Comparison of ENCODE assay signal across 9 cellular contexts in the genomic region with DNA sequence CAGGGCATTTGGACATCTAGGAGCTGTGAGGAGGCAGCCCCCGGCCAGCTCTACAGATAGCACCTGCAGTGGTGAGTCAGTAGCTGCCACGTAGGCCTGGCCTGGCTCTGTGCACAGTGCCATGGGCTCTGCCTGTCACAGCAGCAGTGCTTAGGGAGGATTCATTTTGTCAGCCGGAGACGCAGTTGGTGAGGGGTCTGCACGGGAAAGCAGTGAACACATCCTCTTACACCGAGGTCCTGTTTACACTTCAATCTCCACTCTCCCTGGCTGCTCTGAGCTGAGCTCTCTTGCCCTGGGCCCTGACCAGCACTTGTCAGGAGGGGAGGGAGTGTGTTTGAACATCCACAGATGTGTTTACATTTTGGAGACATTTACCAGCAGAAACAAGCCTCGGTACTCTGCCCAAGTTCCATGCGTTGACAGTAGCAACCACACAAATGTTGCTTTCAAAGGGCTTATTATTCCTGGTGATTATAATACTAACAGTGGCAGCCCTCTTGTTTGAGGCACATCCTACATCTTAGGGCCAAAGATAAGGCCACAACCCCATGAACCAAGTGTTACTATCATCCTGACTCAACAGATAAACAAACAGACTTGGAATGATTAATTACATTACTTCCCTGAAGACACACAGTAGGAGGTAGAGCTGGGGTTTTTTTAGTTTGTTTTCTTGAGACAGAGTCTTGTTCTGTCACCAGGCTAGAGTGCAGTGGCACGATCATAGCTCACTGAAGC.
DNase-seq lines count a peak whose midpoint lies in the region; ATAC-seq and TF ChIP-seq lines count a peak whose summit lies in the region.
"Had no signal": no experiment of that assay in that cellular context is flagged by ENCODE, and none has a peak within 500 bp of the region (broad histone marks: within the 10 kb centered on the region; RNA-seq: fewer than 3 reads in every experiment).

No MANE protein-coding gene starts in this region.

- H3K4me3 Mint-ChIP-seq in T-helper 1 cell treated with Interleukin-12 subunit alpha and Interleukin-12 subunit beta and Interleukin-4 antibody, amounts not matched to agents 30 μg/mL and 1 μg/mL, for 36 hours = no peak overlapping the region
- H3K4me3 Mint-ChIP-seq: CD4-positive, CD25-positive, alpha-beta regulatory T cell had no signal

- peak in 1 of 2 donors; percentile 28 for DNase-seq in activated naive CD4-positive, alpha-beta T cell treated with anti-CD3 and anti-CD28 coated beads, Interleukin-2, amount 50 U/mL, for 72 hours (ENCODE audit: low spot score in 2 of 2)
- DNase-seq in activated naive CD4-positive, alpha-beta T cell treated with anti-CD3 and anti-CD28 coated beads, Interleukin-2, amount 50 U/mL, for 16 hours = no peak
- DNase-seq in hippocampal formation (lab: John Stamatoyannopoulos, UW) (peak; percentile 40 to 49), upper lobe of right lung (no peak)
- no peak for DNase-seq in stimulated activated CD4-positive, alpha-beta T cell treated with anti-CD3 and anti-CD28 coated beads, Interleukin-15, amount 100 ng/mL, for 24 hours
- DNase-seq: CD4-positive, CD25-positive, alpha-beta regulatory T cell had no signal

- H3K4me3 ChIP-seq in upper lobe of right lung = no peak overlapping the region

- peaks cover 18% of the 10 kb centered on the region for H3K4me1 Mint-ChIP-seq in T-helper 1 cell treated with Interleukin-12 subunit alpha and Interleukin-12 subunit beta and Interleukin-4 antibody, amounts not matched to agents 30 μg/mL and 1 μg/mL, for 36 hours (ENCODE audit: low read depth)

- intact Hi-C loops in upper lobe of right lung (cut with DNase I) = no loop called here

- no peak for TF ChIP-seq CTCF in upper lobe of right lung (IDR thresholded peaks at IDR 0.05)

- H3K27ac Mint-ChIP-seq in activated naive CD4-positive, alpha-beta T cell treated with anti-CD3 and anti-CD28 coated beads, Interleukin-2, amount 50 U/mL, for 72 hours = peak overlapping the region in 1 of 2 donors; percentile 15
- peak overlapping the region; percentile 13 for H3K27ac Mint-ChIP-seq in T-helper 1 cell treated with Interleukin-12 subunit alpha and Interleukin-12 subunit beta and Interleukin-4 antibody, amounts not matched to agents 30 μg/mL and 1 μg/mL, for 36 hours
- H3K27ac Mint-ChIP-seq: CD4-positive, CD25-positive, alpha-beta regulatory T cell had no signal

- H3K36me3 Mint-ChIP-seq in activated naive CD4-positive, alpha-beta T cell treated with anti-CD3 and anti-CD28 coated beads, Interleukin-2, amount 50 U/mL, for 72 hours = no peaks in the 10 kb centered on the region
- H3K36me3 Mint-ChIP-seq in T-helper 1 cell treated with Interleukin-12 subunit alpha and Interleukin-12 subunit beta and Interleukin-4 antibody, amounts not matched to agents 30 μg/mL and 1 μg/mL, for 36 hours (ENCODE audit: low read depth) = no peaks in the 10 kb centered on the region
- H3K36me3 Mint-ChIP-seq: CD4-positive, CD25-positive, alpha-beta regulatory T cell had no signal

- H3K27ac ChIP-seq in upper lobe of right lung = peak overlapping the region; percentile 60

- H3K27me3 ChIP-seq in upper lobe of right lung = no peaks in the 10 kb centered on the region

- peaks cover 8% of the 10 kb centered on the region for H3K27me3 Mint-ChIP-seq in T-helper 1 cell treated with Interleukin-12 subunit alpha and Interleukin-12 subunit beta and Interleukin-4 antibody, amounts not matched to agents 30 μg/mL and 1 μg/mL, for 36 hours (ENCODE audit: low read depth)

- H3K36me3 ChIP-seq in upper lobe of right lung = no peaks in the 10 kb centered on the region

- ATAC-seq in activated naive CD4-positive, alpha-beta T cell treated with anti-CD3 and anti-CD28 coated beads, Interleukin-2, amount 50 U/mL, for 72 hours = peak; percentile 47 to 98
- ATAC-seq in upper lobe of right lung (peak; percentile 71), HG03097 (IDR thresholded peaks at IDR 0.05; ENCODE audit: low FRiP score, unreplicated experiment) (no peak), GM18498 (IDR thresholded peaks at IDR 0.05; ENCODE audit: unreplicated experiment) (no peak)

- no peaks in the 10 kb centered on the region for H3K9me3 Mint-ChIP-seq in activated naive CD4-positive, alpha-beta T cell treated with anti-CD3 and anti-CD28 coated beads, Interleukin-2, amount 50 U/mL, for 72 hours
- H3K9me3 Mint-ChIP-seq in T-helper 1 cell treated with Interleukin-12 subunit alpha and Interleukin-12 subunit beta and Interleukin-4 antibody, amounts not matched to agents 30 μg/mL and 1 μg/mL, for 36 hours = no peaks in the 10 kb centered on the region

- peaks cover 6% of the 10 kb centered on the region for H3K4me1 ChIP-seq in upper lobe of right lung

- no peaks in the 10 kb centered on the region for H3K9me3 ChIP-seq in upper lobe of right lung

Comparison
In these comparisons a context has a peak if more than half of its experiments do, and no peak if none do; other contexts are left out.
1. ATAC-seq: peak in activated naive CD4-positive, alpha-beta T cell treated with anti-CD3 and anti-CD28 coated beads, Interleukin-2, amount 50 U/mL, for 72 hours (2 of 2) and upper lobe of right lung (single experiment); none in HG03097 (single experiment) and GM18498 (single experiment).
2. DNase-seq: peak in hippocampal formation (2 of 2); none in activated naive CD4-positive, alpha-beta T cell treated with anti-CD3 and anti-CD28 coated beads, Interleukin-2, amount 50 U/mL, for 16 hours (single experiment), upper lobe of right lung (single experiment) and stimulated activated CD4-positive, alpha-beta T cell treated with anti-CD3 and anti-CD28 coated beads, Interleukin-15, amount 100 ng/mL, for 24 hours (single experiment).